Comparison of ENCODE assay signal across 3 cellular contexts in genomic region chr5:136710834-136711233, GRCh38.
"Had no signal": no experiment of that assay in that cellular context is flagged by ENCODE, and none has a peak within 500 bp of the region (broad histone marks: within the 10 kb centered on the region; RNA-seq: fewer than 3 reads in every experiment).

No MANE protein-coding gene starts in this region.

- H3K4me1 Mint-ChIP-seq: IgD-negative memory B cell had no signal

- DNase-seq: IMR-90, KBM-7 had no signal

- H3K4me3 Mint-ChIP-seq: IgD-negative memory B cell had no signal

- H3K36me3 Mint-ChIP-seq: IgD-negative memory B cell had no signal

- H3K27ac Mint-ChIP-seq: IgD-negative memory B cell had no signal

- H3K27me3 Mint-ChIP-seq: IgD-negative memory B cell had no signal
